ENCODE assay signal across 9 cellular contexts in genomic region chr5:34022131-34022705, GRCh38. TPM values are rescaled to one million over a fixed set of nuclear protein-coding genes. Genes with fewer than 3 reads are reported as not detected.
DNase-seq lines count a peak whose midpoint lies in the region; ATAC-seq lines count a peak whose summit lies in the region.
"Had no signal": no experiment of that assay in that cellular context is flagged by ENCODE, and none has a peak within 500 bp of the region (broad histone marks: within the 10 kb centered on the region; RNA-seq: fewer than 3 reads in every experiment).

No MANE protein-coding gene starts in this region.

- H3K4me1 Mint-ChIP-seq in T-helper 2 cell treated with Interferon-gamma antibody and Interleukin-4, amounts not matched to agents 5 μg/mL and 100 μg/mL, for 36 hours (ENCODE audit: low read depth): peaks cover 27% of the 10 kb centered on the region
- peaks cover 19 to 24% of the 10 kb centered on the region in 2 donors for H3K4me1 Mint-ChIP-seq in natural killer cell treated with Interleukin-12 subunit alpha and Interleukin-12 subunit beta and Interleukin-15 and Interleukin-18, amount 100 ng/mL, for 72 hours (ENCODE audit: low read depth in 2 of 2)

- peak overlapping the region; percentile 42 for H3K4me3 Mint-ChIP-seq in T-helper 2 cell treated with Interferon-gamma antibody and Interleukin-4, amounts not matched to agents 5 μg/mL and 100 μg/mL, for 36 hours
- peak overlapping the region; percentile 46 for H3K4me3 Mint-ChIP-seq in natural killer cell treated with Interleukin-12 subunit alpha and Interleukin-12 subunit beta and Interleukin-15 and Interleukin-18, amount 100 ng/mL, for 72 hours

- peaks cover 36% of the 10 kb centered on the region for H3K36me3 Mint-ChIP-seq in T-helper 2 cell treated with Interferon-gamma antibody and Interleukin-4, amounts not matched to agents 5 μg/mL and 100 μg/mL, for 36 hours (ENCODE audit: low read depth)
- no peaks in the 10 kb centered on the region for H3K36me3 Mint-ChIP-seq in natural killer cell treated with Interleukin-12 subunit alpha and Interleukin-12 subunit beta and Interleukin-15 and Interleukin-18, amount 100 ng/mL, for 72 hours

- DNase-seq in T-helper 2 cell treated with Interferon-gamma antibody and Interleukin-4, amounts not matched to agents 5 μg/mL and 100 μg/mL, for 36 hours (ENCODE audit: low spot score): peak; percentile 75
- no peak for DNase-seq in natural killer cell treated with Interleukin-12 subunit alpha and Interleukin-12 subunit beta and Interleukin-15 and Interleukin-18, amount 100 ng/mL, for 72 hours (ENCODE audit: low spot score)
- DNase-seq in GM19238 (ENCODE audit: insufficient read length, low spot score) (no peak), GM03348 (ENCODE audit: low spot score) (no peak), foreskin melanocyte (no peak), NCI-H345 (lab: John Stamatoyannopoulos, UW) (no peak)

- ATAC-seq in GM19023 (IDR thresholded peaks at IDR 0.05; ENCODE audit: unreplicated experiment): peak; percentile 88
- peak; percentile 94 for ATAC-seq in HG02759 (IDR thresholded peaks at IDR 0.05; ENCODE audit: unreplicated experiment)
- peak; percentile 81 to 92 for ATAC-seq in natural killer cell treated with Interleukin-12 subunit alpha and Interleukin-12 subunit beta and Interleukin-15 and Interleukin-18, amount 100 ng/mL, for 72 hours

- no peaks in the 10 kb centered on the region for H3K9me3 Mint-ChIP-seq in T-helper 2 cell treated with Interferon-gamma antibody and Interleukin-4, amounts not matched to agents 5 μg/mL and 100 μg/mL, for 36 hours
- H3K9me3 Mint-ChIP-seq in natural killer cell treated with Interleukin-12 subunit alpha and Interleukin-12 subunit beta and Interleukin-15 and Interleukin-18, amount 100 ng/mL, for 72 hours: no peaks in the 10 kb centered on the region

- no peaks in the 10 kb centered on the region for H3K27me3 Mint-ChIP-seq in T-helper 2 cell treated with Interferon-gamma antibody and Interleukin-4, amounts not matched to agents 5 μg/mL and 100 μg/mL, for 36 hours (ENCODE audit: low read depth)
- H3K27me3 Mint-ChIP-seq in natural killer cell treated with Interleukin-12 subunit alpha and Interleukin-12 subunit beta and Interleukin-15 and Interleukin-18, amount 100 ng/mL, for 72 hours: no peaks in the 10 kb centered on the region

- H3K27ac Mint-ChIP-seq in T-helper 2 cell treated with Interferon-gamma antibody and Interleukin-4, amounts not matched to agents 5 μg/mL and 100 μg/mL, for 36 hours: peak overlapping the region; percentile 89
- H3K27ac Mint-ChIP-seq in natural killer cell treated with Interleukin-12 subunit alpha and Interleukin-12 subunit beta and Interleukin-15 and Interleukin-18, amount 100 ng/mL, for 72 hours: peak overlapping the region; percentile 78 to 90

RNA-seq across cellular contexts. Expression of gene AMACR, which starts 14.4 kb away (rescaled TPM):
- total RNA-seq in natural killer cell treated with Interleukin-12 subunit alpha and Interleukin-12 subunit beta and Interleukin-15 and Interleukin-18, amount 100 ng/mL, for 72 hours: 1 to 10 TPM; 5.1 to 5.8 TPM

RNA-seq across cellular contexts. Expression of gene C1QTNF3, which starts 20.8 kb away (rescaled TPM):
- total RNA-seq in natural killer cell treated with Interleukin-12 subunit alpha and Interleukin-12 subunit beta and Interleukin-15 and Interleukin-18, amount 100 ng/mL, for 72 hours: 1 to 10 TPM; 3.2 to 4.6 TPM

RNA-seq across cellular contexts. Expression of gene SLC45A2, which starts 37.7 kb away (rescaled TPM):
- total RNA-seq in natural killer cell treated with Interleukin-12 subunit alpha and Interleukin-12 subunit beta and Interleukin-15 and Interleukin-18, amount 100 ng/mL, for 72 hours: under 1 TPM in 1 of 2 donors, not detected in 1; 0.56 TPM
- total RNA-seq: epithelial cell of proximal tubule had no signal
